8 cellular contexts compared by ENCODE assay signal in the genomic region with DNA sequence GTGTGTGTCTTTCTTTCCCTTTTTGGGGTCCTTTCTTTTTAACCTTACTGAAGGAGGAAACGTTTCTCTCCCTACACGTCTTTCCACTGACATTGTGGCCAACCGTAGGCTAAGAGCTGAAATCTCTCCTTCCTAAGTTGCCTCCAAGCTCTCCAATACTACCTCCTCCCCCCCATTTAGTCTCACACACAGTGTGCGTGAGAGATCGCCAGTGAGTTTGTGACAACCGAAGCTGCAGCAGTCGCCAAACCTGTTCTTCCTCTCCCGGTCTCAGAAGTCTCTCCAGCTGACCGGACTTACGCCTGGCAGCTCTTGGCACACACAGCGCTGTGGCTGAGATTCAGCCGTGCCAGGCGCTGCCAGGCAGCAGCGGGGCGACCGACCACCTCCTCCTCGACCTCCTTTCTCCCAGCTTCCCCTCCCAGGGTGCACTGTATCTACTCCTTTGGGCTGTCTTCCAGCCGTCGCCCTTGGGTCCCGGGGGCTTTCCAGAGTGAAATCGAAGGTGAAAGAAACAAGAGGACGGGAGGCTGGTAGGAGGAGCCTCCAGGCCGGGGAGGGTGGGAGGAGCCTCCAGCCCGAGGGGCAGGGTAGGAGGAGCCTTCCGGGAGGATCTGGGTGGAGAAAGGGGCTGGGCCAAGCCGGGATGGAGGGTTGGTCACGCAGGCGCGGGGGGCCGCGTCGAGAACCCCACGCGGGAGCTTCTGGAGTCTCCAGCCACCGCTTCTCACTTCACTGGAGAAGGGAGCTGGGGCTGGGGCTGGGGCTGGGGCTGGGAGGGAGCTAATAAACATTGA. TPM values are rescaled to one million over a fixed set of nuclear protein-coding genes. Genes with fewer than 3 reads are reported as not detected.
DNase-seq lines count a peak whose midpoint lies in the region; ATAC-seq and TF ChIP-seq lines count a peak whose summit lies in the region.

Gene TMTC2, plus strand, starts transcription at position 684 of the 797 bp plus-strand sequence.

- no peaks in the 10 kb centered on the region for H3K27me3 ChIP-seq in RWPE2 (ENCODE audit: insufficient read depth, poor library complexity, severe bottlenecking)

- H3K27ac Mint-ChIP-seq in nephron, result peak within 1 kb of the TSS; percentile 94 to 95 (median 95)

- H3K36me3 Mint-ChIP-seq in nephron (ENCODE audit: low read depth), result no peaks in the 10 kb centered on the region

- H3K4me3 Mint-ChIP-seq in nephron, result peak within 1 kb of the TSS; percentile 90 to 95 (median 91)

- H3K4me3 ChIP-seq in RWPE2 (ENCODE audit: severe bottlenecking), result peak within 1 kb of the TSS; percentile 74
- peak within 1 kb of the TSS; percentile 78 for H3K4me3 ChIP-seq in fibroblast of pulmonary artery (replicated peaks; ENCODE audit: low read depth, low read length)

- H3K36me3 ChIP-seq in RWPE2 (ENCODE audit: low read depth), result no peaks in the 10 kb centered on the region

- TF ChIP-seq CTCF in RWPE2 (IDR thresholded peaks at IDR 0.05; ENCODE audit: poor library complexity, severe bottlenecking) (no peak), fibroblast of pulmonary artery (IDR thresholded peaks at IDR 0.05; ENCODE audit: low read length, missing control alignments) (no peak), nephron (IDR thresholded peaks at IDR 0.05; ENCODE audit: unreplicated experiment in 3 of 3) (no peak)

- peaks cover 46% of the 10 kb centered on the region for H3K4me1 Mint-ChIP-seq in nephron

- H3K9me3 Mint-ChIP-seq in nephron, result no peaks in the 10 kb centered on the region

- H3K9me3 ChIP-seq in RWPE2 (ENCODE audit: severe bottlenecking), result no peaks in the 10 kb centered on the region

- peak; percentile 88 for DNase-seq in Daoy (ENCODE audit: low read depth)
- DNase-seq in GOT3 (lab: John Stamatoyannopoulos, UW), result peak; percentile 30
- DNase-seq in Kasumi-1 (lab: John Stamatoyannopoulos, UW), result peak; percentile 84 to 86
- DNase-seq in RWPE2 (ENCODE audit: low spot score), result peak; percentile 88
- peak; percentile 85 for DNase-seq in activated effector memory CD4-positive, alpha-beta T cell treated with Interleukin-2 at 50 U/mL for 16 hours
- DNase-seq in fibroblast of pulmonary artery (ENCODE audit: low read depth), result peak; percentile 89
- DNase-seq in stimulated activated naive CD4-positive, alpha-beta T cell treated with Interleukin-2 at 50 U/mL for 16 hours (lab: John Stamatoyannopoulos, UW), result peak; percentile 90

- peak; percentile 88 for ATAC-seq in RWPE2 (ENCODE audit: low read depth)

- H3K4me1 ChIP-seq in RWPE2 (ENCODE audit: insufficient read depth, poor library complexity, severe bottlenecking), result no peaks in the 10 kb centered on the region

- H3K27ac ChIP-seq in RWPE2 (ENCODE audit: poor library complexity, severe bottlenecking), result peak within 1 kb of the TSS; percentile 58

- H3K27me3 Mint-ChIP-seq in nephron (ENCODE audit: low read depth), result peaks cover 3% of the 10 kb centered on the region

RNA-seq across cellular contexts. Expression of gene TMTC2, which starts in this region (rescaled TPM):
- 1.0 and 1.3 TPM in 2 replicates for total RNA-seq in Daoy (2014; rRNA removed; shearing (Covaris generic))

Comparison
In these comparisons a context has a peak if more than half of its experiments do, and no peak if none do; other contexts are left out.
1. Peak in every context shown above with its lines: DNase-seq, ATAC-seq, H3K4me3 ChIP-seq and H3K27ac ChIP-seq.
2. DNase-seq: peak in every context shown above with its lines; median percentile 90 in stimulated activated naive CD4-positive, alpha-beta T cell treated with Interleukin-2 at 50 U/mL for 16 hours; 89 in fibroblast of pulmonary artery; 88 in Daoy; 88 in RWPE2; 85 in Kasumi-1; 85 in activated effector memory CD4-positive, alpha-beta T cell treated with Interleukin-2 at 50 U/mL for 16 hours; 30 in GOT3.